Comparison of ENCODE assay signal across 17 cellular contexts in genomic region chr2:104858325-104858978, GRCh38. TPM values are rescaled to one million over a fixed set of nuclear protein-coding genes. Genes with fewer than 3 reads are reported as not detected.
DNase-seq lines count a peak whose midpoint lies in the region; ATAC-seq lines count a peak whose summit lies in the region.
"Had no signal": no experiment of that assay in that cellular context is flagged by ENCODE, and none has a peak within 500 bp of the region (broad histone marks: within the 10 kb centered on the region; RNA-seq: fewer than 3 reads in every experiment).

No MANE protein-coding gene starts in this region.

- H3K27me3 Mint-ChIP-seq in activated T-helper 1 cell treated with anti-CD3 and anti-CD28 coated beads, Interleukin-12 subunit alpha, Interleukin-12 subunit beta, Interleukin-2, Interleukin-4 antibody, amounts not matched to agents 30 ng/mL and 10 ng/mL and 1 ng/mL, durations not matched to agents 14 hours and 24 hours and 36 hours (ENCODE audit: insufficient read depth), result peaks cover 68% of the 10 kb centered on the region

- H3K9me3 Mint-ChIP-seq in activated T-helper 1 cell treated with anti-CD3 and anti-CD28 coated beads, Interleukin-12 subunit alpha, Interleukin-12 subunit beta, Interleukin-2, Interleukin-4 antibody, amounts not matched to agents 30 ng/mL and 10 ng/mL and 1 ng/mL, durations not matched to agents 14 hours and 24 hours and 36 hours, result no peaks in the 10 kb centered on the region
- H3K9me3 Mint-ChIP-seq: activated CD4-positive, alpha-beta memory T cell treated with anti-CD3 and anti-CD28 coated beads, Interleukin-2, amount 10 ng/mL, durations not matched to agents 7 days and 5 days had no signal

- DNase-seq in NCI-H524 (lab: John Stamatoyannopoulos, UW) (peak; percentile 46 to 52), NCI-H524 treated with DMSO at 0.1 percent for 48 hours (lab: John Stamatoyannopoulos, UW) (no peak), inferior parietal cortex (ENCODE audit: extremely low spot score) (peak; percentile 53), pons (ENCODE audit: low spot score) (peak; percentile 39), ecto neural progenitor cell (ENCODE audit: low spot score) (no peak), NCI-H774 (lab: John Stamatoyannopoulos, UW) (no peak)
- DNase-seq in activated T-helper 1 cell treated with anti-CD3 and anti-CD28 coated beads, Interleukin-12 subunit alpha, Interleukin-12 subunit beta, Interleukin-2, Interleukin-4 antibody, amounts not matched to agents 30 ng/mL and 10 ng/mL and 1 ng/mL, durations not matched to agents 14 hours and 24 hours and 36 hours (ENCODE audit: low spot score), result no peak
- DNase-seq: activated CD4-positive, alpha-beta memory T cell treated with anti-CD3 and anti-CD28 coated beads, Interleukin-2, amount 10 ng/mL, durations not matched to agents 7 days and 5 days; erythroblast; lower lobe of right lung; NCI-H1436; stimulated activated naive CD8-positive, alpha-beta T cell treated with anti-CD3 and anti-CD28 coated beads, Interleukin-15, Interleukin-2, amounts not matched to agents 100 U/mL and 50 U/mL, for 24 hours; upper lobe of right lung had no signal

- H3K36me3 Mint-ChIP-seq in activated T-helper 1 cell treated with anti-CD3 and anti-CD28 coated beads, Interleukin-12 subunit alpha, Interleukin-12 subunit beta, Interleukin-2, Interleukin-4 antibody, amounts not matched to agents 30 ng/mL and 10 ng/mL and 1 ng/mL, durations not matched to agents 14 hours and 24 hours and 36 hours (ENCODE audit: low read depth), result peaks cover 11% of the 10 kb centered on the region

- no peak overlapping the region for H3K4me3 Mint-ChIP-seq in activated T-helper 1 cell treated with anti-CD3 and anti-CD28 coated beads, Interleukin-12 subunit alpha, Interleukin-12 subunit beta, Interleukin-2, Interleukin-4 antibody, amounts not matched to agents 30 ng/mL and 10 ng/mL and 1 ng/mL, durations not matched to agents 14 hours and 24 hours and 36 hours
- H3K4me3 Mint-ChIP-seq: activated CD4-positive, alpha-beta memory T cell treated with anti-CD3 and anti-CD28 coated beads, Interleukin-2, amount 10 ng/mL, durations not matched to agents 7 days and 5 days had no signal

- intact Hi-C loops in activated T-helper 1 cell treated with anti-CD3 and anti-CD28 coated beads, Interleukin-12 subunit alpha, Interleukin-12 subunit beta, Interleukin-2, Interleukin-4 antibody, amounts not matched to agents 30 ng/mL and 10 ng/mL and 1 ng/mL, durations not matched to agents 14 hours and 24 hours and 36 hours (cut with micrococcal nuclease), result loop anchor here (2.0 kb wide), 1 partner anchor 14 kb away; no protein-coding TSS in a partner anchor

- ATAC-seq in GM21786 (IDR thresholded peaks at IDR 0.05; ENCODE audit: unreplicated experiment), result no peak
- ATAC-seq: activated T-helper 17 cell treated with anti-CD3 and anti-CD28 coated beads, Interleukin-2, amount 50 U/mL, for 72 hours; lower lobe of right lung; stimulated activated naive CD8-positive, alpha-beta T cell treated with anti-CD3 and anti-CD28 coated beads, Interleukin-15, Interleukin-2, amounts not matched to agents 100 U/mL and 50 U/mL, for 24 hours; upper lobe of right lung had no signal

- peak overlapping the region; percentile 45 for H3K27ac Mint-ChIP-seq in activated T-helper 1 cell treated with anti-CD3 and anti-CD28 coated beads, Interleukin-12 subunit alpha, Interleukin-12 subunit beta, Interleukin-2, Interleukin-4 antibody, amounts not matched to agents 30 ng/mL and 10 ng/mL and 1 ng/mL, durations not matched to agents 14 hours and 24 hours and 36 hours
- H3K27ac Mint-ChIP-seq: activated CD4-positive, alpha-beta memory T cell treated with anti-CD3 and anti-CD28 coated beads, Interleukin-2, amount 10 ng/mL, durations not matched to agents 7 days and 5 days; activated T-helper 17 cell treated with anti-CD3 and anti-CD28 coated beads, Interleukin-2, amount 50 U/mL, for 72 hours; CD14-positive monocyte had no signal

- H3K4me1 Mint-ChIP-seq in activated T-helper 1 cell treated with anti-CD3 and anti-CD28 coated beads, Interleukin-12 subunit alpha, Interleukin-12 subunit beta, Interleukin-2, Interleukin-4 antibody, amounts not matched to agents 30 ng/mL and 10 ng/mL and 1 ng/mL, durations not matched to agents 14 hours and 24 hours and 36 hours (ENCODE audit: low read depth), result peaks cover 21% of the 10 kb centered on the region

RNA-seq across cellular contexts. Expression of gene POU3F3, which starts 4.5 kb away (rescaled TPM):
- not detected in 2 replicates for total RNA-seq in activated T-helper 1 cell treated with anti-CD3 and anti-CD28 coated beads, Interleukin-12 subunit alpha, Interleukin-12 subunit beta, Interleukin-2, Interleukin-4 antibody, amounts not matched to agents 30 ng/mL and 10 ng/mL and 1 ng/mL, durations not matched to agents 14 hours and 24 hours and 36 hours
- total RNA-seq: activated CD4-positive, alpha-beta memory T cell treated with anti-CD3 and anti-CD28 coated beads, Interleukin-2, amount 10 ng/mL, durations not matched to agents 7 days and 5 days; activated T-helper 17 cell treated with anti-CD3 and anti-CD28 coated beads, Interleukin-2, amount 50 U/mL, for 72 hours; lower lobe of right lung; myocyte; upper lobe of right lung had no signal

Comparison
In these comparisons a context has a peak if more than half of its experiments do, and no peak if none do; other contexts are left out.
1. DNase-seq: peak in NCI-H524 (2 of 2), inferior parietal cortex (single experiment) and pons (single experiment); none in NCI-H524 treated with DMSO at 0.1 percent for 48 hours (single experiment), activated T-helper 1 cell treated with anti-CD3 and anti-CD28 coated beads, Interleukin-12 subunit alpha, Interleukin-12 subunit beta, Interleukin-2, Interleukin-4 antibody, amounts not matched to agents 30 ng/mL and 10 ng/mL and 1 ng/mL, durations not matched to agents 14 hours and 24 hours and 36 hours (single experiment), ecto neural progenitor cell (single experiment) and NCI-H774 (single experiment).